ENCODE assay signal across 8 cellular contexts in the genomic region with DNA sequence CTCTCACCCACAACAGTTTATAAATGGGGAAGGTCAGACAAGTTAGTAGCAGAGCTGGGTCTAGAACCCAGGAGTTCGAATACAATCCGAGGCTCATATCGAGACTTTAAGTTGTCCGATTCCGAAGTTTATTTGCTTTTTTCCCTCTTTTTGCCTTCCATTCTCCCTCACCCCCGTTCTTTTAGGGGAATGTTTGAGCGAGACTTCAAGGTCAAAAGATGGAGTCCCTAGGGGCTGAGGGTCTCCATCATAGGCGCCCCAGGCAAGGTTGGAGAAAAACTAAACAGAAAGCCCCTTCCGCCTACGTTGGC. TPM values are rescaled to one million over a fixed set of nuclear protein-coding genes. Genes with fewer than 3 reads are reported as not detected.
DNase-seq lines count a peak whose midpoint lies in the region; TF ChIP-seq lines count a peak whose summit lies in the region.

No MANE protein-coding gene starts in this region.

- H3K27me3 ChIP-seq in GM06990 (replicated peaks; ENCODE audit: control insufficient read depth, insufficient read depth, low read length) (no peaks in the 10 kb centered on the region; the same call in none of the 2 replicates), prostate gland (replicated peaks; ENCODE audit: insufficient read depth) (no peaks in the 10 kb centered on the region)

- H3K9ac ChIP-seq in SK-N-MC (ENCODE audit: insufficient read length) = peak overlapping the region; percentile 49

- H3K27ac ChIP-seq in SK-N-MC (peak overlapping the region; percentile 8; the same call in 1 of the 2 replicates), prostate gland (peak overlapping the region; percentile 96 to 97)

- WGBS in prostate gland = 2% methylated on average over 10 of the region's 10 CpGs

- no peak for TF ChIP-seq POLR2A in prostate gland (IDR thresholded peaks at IDR 0.05)

- no peak for DNase-seq in GM06990 (ENCODE audit: extremely low read depth, insufficient read length)
- no peak for DNase-seq in SK-N-MC (ENCODE audit: low read depth, low spot score)
- DNase-seq in fibroblast of mammary gland (ENCODE audit: low read depth) = no peak
- no peak for DNase-seq in prostate gland (ENCODE audit: low spot score)
- no peak for DNase-seq in DMS53 treated with DMSO at 0.1 percent for 48 hours (lab: John Stamatoyannopoulos, UW; ENCODE audit: unreplicated experiment)
- DNase-seq in stimulated activated CD4-positive, alpha-beta T cell treated with anti-CD3 and anti-CD28 coated beads, Interleukin-4, amount 100 ng/mL, for 1 hour = no peak
- DNase-seq in stimulated activated CD4-positive, alpha-beta T cell treated with anti-CD3 and anti-CD28 coated beads, Interleukin-4, amount 100 ng/mL, for 24 hours = no peak
- DNase-seq in stimulated activated naive CD4-positive, alpha-beta T cell (lab: John Stamatoyannopoulos, UW) = no peak

- H3K4me3 ChIP-seq in GM06990 (replicated peaks; ENCODE audit: low read depth, low read length) (peak overlapping the region; percentile 52), SK-N-MC (peak overlapping the region; percentile 87), fibroblast of mammary gland (ENCODE audit: control insufficient read depth, low read depth, low read length) (peak overlapping the region; percentile 63), prostate gland (peak overlapping the region; percentile 68 to 83)

- peaks cover 3% of the 10 kb centered on the region for H3K4me1 ChIP-seq in prostate gland (replicated peaks)

- no peaks in the 10 kb centered on the region for H3K9me3 ChIP-seq in SK-N-MC (ENCODE audit: low read depth, low read length)
- H3K9me3 ChIP-seq in prostate gland = no peaks in the 10 kb centered on the region

- intact Hi-C loops in prostate gland (cut with DNase I) = loop anchor here (5.0 kb wide), 1 partner anchor 1409 kb away; no protein-coding TSS in a partner anchor

- H3K36me3 ChIP-seq in GM06990 (ENCODE audit: control insufficient read depth, insufficient read depth, low read length) = no peaks in the 10 kb centered on the region
- H3K36me3 ChIP-seq in SK-N-MC (ENCODE audit: insufficient read depth, low read length) = peaks cover 64% of the 10 kb centered on the region
- peaks cover 3 to 7% of the 10 kb centered on the region in 2 donors for H3K36me3 ChIP-seq in prostate gland

- TF ChIP-seq CTCF in GM06990 (IDR thresholded peaks at IDR 0.05; ENCODE audit: insufficient read depth, low read length, poor library complexity, severe bottlenecking) (no peak), fibroblast of mammary gland (conservative IDR thresholded peaks at IDR 0.05; ENCODE audit: control insufficient read depth, insufficient read depth, low read depth, low read length) (no peak), prostate gland (IDR thresholded peaks at IDR 0.05) (no peak)

RNA-seq across cellular contexts. Expression of a gene that starts 7.2 kb away (rescaled TPM):
- 100 to 1,000 TPM in 1 of 2 donors, 10 to 100 TPM in 1; 50.1 to 105 TPM for total RNA-seq in prostate gland

RNA-seq across cellular contexts. Expression of a gene that starts 35.7 kb away (rescaled TPM):
- not detected for total RNA-seq in prostate gland
